1 cellular context compared by ENCODE assay signal in genomic region chr10:132677096-132677904, GRCh38.
TF ChIP-seq lines count a peak whose summit lies in the region.

No MANE protein-coding gene starts in this region.

TF ChIP-seq in SK-N-SH, 30 proteins besides CTCF, POLR2A, EP300 and RAD21 (continued from another document):
- TF ChIP-seq REST (IDR thresholded peaks at IDR 0.05; ENCODE audit: low read depth, low read length), result no peak
TF ChIP-seq in SK-N-SH: peak in this region for 0.
